9 cellular contexts compared by ENCODE assay signal in the genomic region with DNA sequence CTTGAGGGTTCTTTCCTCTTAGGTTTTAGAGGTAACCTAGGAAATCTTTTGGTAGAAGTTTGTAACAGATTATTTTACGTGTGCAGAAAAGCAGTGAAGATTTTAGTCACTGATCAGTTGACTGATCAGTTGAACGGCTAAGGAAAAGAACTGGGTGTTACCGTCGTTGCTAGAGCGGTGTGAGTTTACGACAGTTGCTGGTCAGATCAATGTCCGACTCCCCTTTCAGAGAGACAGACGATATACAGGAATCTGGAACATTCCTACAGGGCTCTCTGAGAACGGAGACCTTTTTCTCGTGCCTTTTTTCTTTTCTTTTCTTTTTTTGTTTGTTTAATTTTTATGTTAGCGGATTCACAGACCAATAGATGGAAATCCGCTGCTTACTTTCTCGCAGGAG.
A peak's percentile ranks its signal among the peaks of the same experiment; 100 is the strongest.
DNase-seq lines count a peak whose midpoint lies in the region; ATAC-seq and TF ChIP-seq lines count a peak whose summit lies in the region.
"Had no signal": no experiment of that assay in that cellular context is flagged by ENCODE, and none has a peak within 500 bp of the region (broad histone marks: within the 10 kb centered on the region; RNA-seq: fewer than 3 reads in every experiment).

No MANE protein-coding gene starts in this region.

- H4K20me1 ChIP-seq in SK-N-SH (ENCODE audit: insufficient read depth): no peaks in the 10 kb centered on the region

- H3K9me3 Mint-ChIP-seq in MCF 10A (ENCODE audit: unreplicated experiment): no peaks in the 10 kb centered on the region
- H3K9me3 Mint-ChIP-seq in type B pancreatic cell: no peaks in the 10 kb centered on the region

- no peaks in the 10 kb centered on the region for H3K9me2 ChIP-seq in SK-N-SH

- intact Hi-C loops in MCF 10A (cut with micrococcal nuclease) (loop anchor here (5.0 to 10.0 kb wide), 3 partner anchors 130 to 370 kb away; a partner anchor contains a TSS), breast epithelium (cut with DNase I; ENCODE audit: low total_unique reads) (loop anchor here (5.0 kb wide), 1 partner anchor 443 kb away; no protein-coding TSS in a partner anchor)

- H3K27ac Mint-ChIP-seq in MCF 10A (ENCODE audit: low read depth, unreplicated experiment): peak overlapping the region; percentile 94
- peak overlapping the region; percentile 91 for H3K27ac Mint-ChIP-seq in type B pancreatic cell

- DNase-seq in MCF 10A (ENCODE audit: unreplicated experiment) (peak; percentile 39), breast epithelium (ENCODE audit: low spot score in 2 of 2) (no peak), SK-N-SH (no peak), fibroblast of pulmonary artery (ENCODE audit: low read depth) (no peak), type B pancreatic cell (ENCODE audit: extremely low spot score, unreplicated experiment) (no peak), NCI-H2196 treated with DMSO at 0.1 percent for 48 hours (lab: John Stamatoyannopoulos, UW; ENCODE audit: unreplicated experiment) (no peak)
- DNase-seq in activated CD4-positive, alpha-beta T cell treated with anti-CD3 and anti-CD28 coated beads, Interleukin-2, amount 50 U/mL, for 4 hours: no peak

- H3K27me3 ChIP-seq in breast epithelium (peaks cover 0 to 66% of the 10 kb centered on the region in 2 donors), SK-N-SH (ENCODE audit: insufficient read depth) (peaks cover 15% of the 10 kb centered on the region; the same call in 1 of the 2 replicates)

- ATAC-seq in GM19328 (IDR thresholded peaks at IDR 0.05; ENCODE audit: unreplicated experiment): no peak

- no peak for TF ChIP-seq POLR2A in breast epithelium (IDR thresholded peaks at IDR 0.05)

- WGBS in SK-N-SH (ENCODE audit: low lambda C conversion rate): 9% methylated on average over 13 of the region's 13 CpGs

- H3K36me3 ChIP-seq in breast epithelium: no peaks in the 10 kb centered on the region
- H3K36me3 ChIP-seq in SK-N-SH (replicated peaks in 1 of 2; ENCODE audit: control insufficient read depth in 1 of 2, insufficient read depth in 2 of 2, low read length in 1 of 2): no peaks in the 10 kb centered on the region
- H3K36me3 ChIP-seq: colonic mucosa had no signal

- CTCF ChIA-PET in MCF 10A (lab: Yijun Ruan, JAX) (interaction anchor here (0.8 to 1.3 kb wide), 2 partner anchors 13 to 41 kb away, joined by 3 read pairs; no protein-coding TSS in a partner anchor), SK-N-SH (lab: Yijun Ruan, JAX) (no interaction called here)

- H3K4me2 ChIP-seq in SK-N-SH: peak overlapping the region; percentile 58

- peaks cover 14% of the 10 kb centered on the region for H3K36me3 Mint-ChIP-seq in MCF 10A (ENCODE audit: insufficient read depth, unreplicated experiment)
- H3K36me3 Mint-ChIP-seq in type B pancreatic cell: no peaks in the 10 kb centered on the region

- H3K27me3 Mint-ChIP-seq in MCF 10A (ENCODE audit: insufficient read depth, unreplicated experiment) (no peaks in the 10 kb centered on the region), type B pancreatic cell (peaks cover 54% of the 10 kb centered on the region)

- peaks cover 4% of the 10 kb centered on the region for H3F3A ChIP-seq in SK-N-SH (replicated peaks; ENCODE audit: insufficient read depth)

- TF ChIP-seq EP300 in SK-N-SH (IDR thresholded peaks at IDR 0.05; ENCODE audit: borderline replicate concordance in 1 of 2, low read depth in 1 of 2, low read length in 1 of 2): no peak

- H3K4me1 ChIP-seq in breast epithelium: no peaks in the 10 kb centered on the region
- H3K4me1 ChIP-seq in SK-N-SH (ENCODE audit: control insufficient read depth in 1 of 2, insufficient read depth in 2 of 2, low read depth in 1 of 2, low read length in 1 of 2): no peaks in the 10 kb centered on the region; a peak in 1 of 4 replicates
- H3K4me1 ChIP-seq: colonic mucosa had no signal

- no peak for TF ChIP-seq RAD21 in SK-N-SH (IDR thresholded peaks at IDR 0.05; ENCODE audit: low read length)

- peak overlapping the region; percentile 67; the same call in 1 of the 2 replicates for H2AFZ ChIP-seq in SK-N-SH (ENCODE audit: low read depth)

- peak overlapping the region; percentile 17; the same call in 1 of the 2 replicates for H3K9ac ChIP-seq in SK-N-SH

- H3K4me3 Mint-ChIP-seq in MCF 10A (ENCODE audit: unreplicated experiment): peak overlapping the region; percentile 88
- peak overlapping the region; percentile 92 for H3K4me3 Mint-ChIP-seq in type B pancreatic cell

- no peak overlapping the region for H3K27ac ChIP-seq in breast epithelium
- no peak overlapping the region for H3K27ac ChIP-seq in SK-N-SH (ENCODE audit: low read depth in 2 of 2, low read length in 1 of 2)
- H3K27ac ChIP-seq: colonic mucosa had no signal

- peaks cover 28% of the 10 kb centered on the region for H3K4me1 Mint-ChIP-seq in MCF 10A (ENCODE audit: insufficient read depth, unreplicated experiment)
- H3K4me1 Mint-ChIP-seq in type B pancreatic cell (ENCODE audit: unreplicated experiment): peaks cover 28% of the 10 kb centered on the region

- peak overlapping the region in 1 of 3 donors; percentile 29 for H3K4me3 ChIP-seq in breast epithelium
- peak overlapping the region; percentile 41 to 64; a peak in 3 of 4 replicates for H3K4me3 ChIP-seq in SK-N-SH (ENCODE audit: low read depth in 2 of 2, low read length in 1 of 2)
- H3K4me3 ChIP-seq in fibroblast of pulmonary artery (replicated peaks; ENCODE audit: low read depth, low read length): peak overlapping the region; percentile 53
- H3K4me3 ChIP-seq: colonic mucosa had no signal

- no peak for TF ChIP-seq CTCF in MCF 10A (IDR thresholded peaks at IDR 0.05; ENCODE audit: unreplicated experiment)
- no peak for TF ChIP-seq CTCF in breast epithelium (IDR thresholded peaks at IDR 0.05)
- no peak for TF ChIP-seq CTCF in SK-N-SH (IDR thresholded peaks at IDR 0.05)
- no peak for TF ChIP-seq CTCF in fibroblast of pulmonary artery (IDR thresholded peaks at IDR 0.05; ENCODE audit: low read length, missing control alignments)
- TF ChIP-seq CTCF in type B pancreatic cell (conservative IDR thresholded peaks at IDR 0.05): no peak

- H3K9me3 ChIP-seq in breast epithelium (peaks cover 4 to 22% of the 10 kb centered on the region in 2 donors), SK-N-SH (no peaks in the 10 kb centered on the region)
- H3K9me3 ChIP-seq: colonic mucosa had no signal

- POLR2A ChIA-PET in MCF 10A (lab: Yijun Ruan, JAX): interaction anchor here (0.7 to 2.7 kb wide), 13 partner anchors 12 to 1447 kb away, joined by 3 to 20 read pairs (median 4); a partner anchor contains a TSS
- POLR2A ChIA-PET in SK-N-SH (lab: Yijun Ruan, JAX): no interaction called here

- no peaks in the 10 kb centered on the region for H3K79me2 ChIP-seq in SK-N-SH (ENCODE audit: insufficient read depth)

- BruUV-seq in MCF 10A (replicated peaks; lab: Mats Ljungman, UMichigan): no TSS peak

TF ChIP-seq in SK-N-SH, 30 proteins besides CTCF, POLR2A, EP300 and RAD21 (continues in another document):
- TF ChIP-seq, protein P1, sequence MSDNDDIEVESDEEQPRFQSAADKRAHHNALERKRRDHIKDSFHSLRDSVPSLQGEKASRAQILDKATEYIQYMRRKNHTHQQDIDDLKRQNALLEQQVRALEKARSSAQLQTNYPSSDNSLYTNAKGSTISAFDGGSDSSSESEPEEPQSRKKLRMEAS (IDR thresholded peaks at IDR 0.05; ENCODE audit: low read depth): no peak
- no peak for TF ChIP-seq GABPA (IDR thresholded peaks at IDR 0.05; ENCODE audit: low read depth)
- TF ChIP-seq CHD2 (IDR thresholded peaks at IDR 0.05; ENCODE audit: low read length, partially characterized antibody): no peak
- no peak for TF ChIP-seq RCOR1 (IDR thresholded peaks at IDR 0.05; ENCODE audit: low read length)
- TF ChIP-seq SMC3 (IDR thresholded peaks at IDR 0.05; ENCODE audit: low read depth, low read length): no peak
- TF ChIP-seq, protein P2, sequence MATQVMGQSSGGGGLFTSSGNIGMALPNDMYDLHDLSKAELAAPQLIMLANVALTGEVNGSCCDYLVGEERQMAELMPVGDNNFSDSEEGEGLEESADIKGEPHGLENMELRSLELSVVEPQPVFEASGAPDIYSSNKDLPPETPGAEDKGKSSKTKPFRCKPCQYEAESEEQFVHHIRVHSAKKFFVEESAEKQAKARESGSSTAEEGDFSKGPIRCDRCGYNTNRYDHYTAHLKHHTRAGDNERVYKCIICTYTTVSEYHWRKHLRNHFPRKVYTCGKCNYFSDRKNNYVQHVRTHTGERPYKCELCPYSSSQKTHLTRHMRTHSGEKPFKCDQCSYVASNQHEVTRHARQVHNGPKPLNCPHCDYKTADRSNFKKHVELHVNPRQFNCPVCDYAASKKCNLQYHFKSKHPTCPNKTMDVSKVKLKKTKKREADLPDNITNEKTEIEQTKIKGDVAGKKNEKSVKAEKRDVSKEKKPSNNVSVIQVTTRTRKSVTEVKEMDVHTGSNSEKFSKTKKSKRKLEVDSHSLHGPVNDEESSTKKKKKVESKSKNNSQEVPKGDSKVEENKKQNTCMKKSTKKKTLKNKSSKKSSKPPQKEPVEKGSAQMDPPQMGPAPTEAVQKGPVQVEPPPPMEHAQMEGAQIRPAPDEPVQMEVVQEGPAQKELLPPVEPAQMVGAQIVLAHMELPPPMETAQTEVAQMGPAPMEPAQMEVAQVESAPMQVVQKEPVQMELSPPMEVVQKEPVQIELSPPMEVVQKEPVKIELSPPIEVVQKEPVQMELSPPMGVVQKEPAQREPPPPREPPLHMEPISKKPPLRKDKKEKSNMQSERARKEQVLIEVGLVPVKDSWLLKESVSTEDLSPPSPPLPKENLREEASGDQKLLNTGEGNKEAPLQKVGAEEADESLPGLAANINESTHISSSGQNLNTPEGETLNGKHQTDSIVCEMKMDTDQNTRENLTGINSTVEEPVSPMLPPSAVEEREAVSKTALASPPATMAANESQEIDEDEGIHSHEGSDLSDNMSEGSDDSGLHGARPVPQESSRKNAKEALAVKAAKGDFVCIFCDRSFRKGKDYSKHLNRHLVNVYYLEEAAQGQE (IDR thresholded peaks at IDR 0.05; ENCODE audit: low read depth, low read length): no peak
- TF ChIP-seq FOXM1 (IDR thresholded peaks at IDR 0.05; ENCODE audit: low read depth): no peak
- TF ChIP-seq, protein P3, sequence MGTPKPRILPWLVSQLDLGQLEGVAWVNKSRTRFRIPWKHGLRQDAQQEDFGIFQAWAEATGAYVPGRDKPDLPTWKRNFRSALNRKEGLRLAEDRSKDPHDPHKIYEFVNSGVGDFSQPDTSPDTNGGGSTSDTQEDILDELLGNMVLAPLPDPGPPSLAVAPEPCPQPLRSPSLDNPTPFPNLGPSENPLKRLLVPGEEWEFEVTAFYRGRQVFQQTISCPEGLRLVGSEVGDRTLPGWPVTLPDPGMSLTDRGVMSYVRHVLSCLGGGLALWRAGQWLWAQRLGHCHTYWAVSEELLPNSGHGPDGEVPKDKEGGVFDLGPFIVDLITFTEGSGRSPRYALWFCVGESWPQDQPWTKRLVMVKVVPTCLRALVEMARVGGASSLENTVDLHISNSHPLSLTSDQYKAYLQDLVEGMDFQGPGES (IDR thresholded peaks at IDR 0.05; ENCODE audit: low read depth, low read length): no peak
